ENCODE assay signal across 12 cellular contexts in the genomic region with DNA sequence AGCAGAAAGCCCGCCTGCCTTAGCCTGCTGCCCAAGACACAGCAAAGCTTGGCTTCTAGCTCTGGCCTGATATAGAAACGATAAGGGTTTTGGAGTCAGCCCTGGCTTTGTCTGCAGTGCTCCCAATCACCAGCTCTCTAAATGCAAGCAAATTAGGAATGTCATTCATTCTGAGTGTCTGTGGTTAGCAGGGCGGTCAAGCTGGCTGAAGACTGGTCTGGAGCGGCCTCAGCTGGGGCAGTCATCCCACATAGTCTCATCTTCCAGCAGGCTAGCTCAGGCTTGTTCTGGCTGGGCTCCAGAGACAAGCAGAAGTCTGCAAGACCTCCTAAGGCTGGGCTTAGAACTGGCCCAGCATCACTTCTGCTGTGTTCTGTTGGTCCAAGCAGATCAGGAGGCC. TPM values are rescaled to one million over a fixed set of nuclear protein-coding genes. Genes with fewer than 3 reads are reported as not detected.
DNase-seq lines count a peak whose midpoint lies in the region; ATAC-seq and TF ChIP-seq lines count a peak whose summit lies in the region.
"Had no signal": no experiment of that assay in that cellular context is flagged by ENCODE, and none has a peak within 500 bp of the region (broad histone marks: within the 10 kb centered on the region; RNA-seq: fewer than 3 reads in every experiment).

No MANE protein-coding gene starts in this region.

- H2AK5ac ChIP-seq in neuronal stem cell (ENCODE audit: low read depth, low read length), result no peak overlapping the region

- ATAC-seq in HG02870 (IDR thresholded peaks at IDR 0.05; ENCODE audit: unreplicated experiment), result no peak

- H2AFZ ChIP-seq in neuronal stem cell (ENCODE audit: low read length), result peak overlapping the region; percentile 57

- no peak overlapping the region for H4K8ac ChIP-seq in neuronal stem cell (ENCODE audit: low read depth, low read length)

- H3K36me3 ChIP-seq in neuronal stem cell (replicated peaks in 1 of 2; ENCODE audit: control insufficient read depth in 2 of 2, insufficient read depth in 2 of 2, low read length in 2 of 2), result peaks cover 0 to 16% of the 10 kb centered on the region in 2 donors

- H3K27me3 ChIP-seq in dorsolateral prefrontal cortex (no peaks in the 10 kb centered on the region), neuronal stem cell (ENCODE audit: control insufficient read depth in 3 of 3, insufficient read depth in 3 of 3, low read depth in 1 of 3, low read length in 3 of 3) (no peaks in the 10 kb centered on the region)

- H3K27ac Mint-ChIP-seq in nephron progenitor cell, result no peak overlapping the region
- H3K27ac Mint-ChIP-seq: nephron; T-helper 1 cell treated with Interleukin-12 subunit alpha and Interleukin-12 subunit beta and Interleukin-4 antibody, amounts not matched to agents 30 μg/mL and 1 μg/mL, for 36 hours had no signal

- H3K9me3 Mint-ChIP-seq in nephron progenitor cell, result peaks cover 15% of the 10 kb centered on the region
- H3K9me3 Mint-ChIP-seq: nephron; T-helper 1 cell treated with Interleukin-12 subunit alpha and Interleukin-12 subunit beta and Interleukin-4 antibody, amounts not matched to agents 30 μg/mL and 1 μg/mL, for 36 hours had no signal

- peaks cover 6% of the 10 kb centered on the region for H3K4me1 Mint-ChIP-seq in nephron progenitor cell

- in situ Hi-C loops in KBM-7 (cut with MboI; ENCODE audit: low pct_unique_long_range_greater_than_20kb, low sequenced_read_pairs), result no loop called here

- intact Hi-C loops in dorsolateral prefrontal cortex (cut with DNase I), result loop anchor here in 1 of 2 donors (5.0 kb wide), 1 partner anchor 64 kb away; no protein-coding TSS in a partner anchor

- TF ChIP-seq CTCF in dorsolateral prefrontal cortex (IDR thresholded peaks at IDR 0.05 in 54 of 56, conservative IDR thresholded peaks at IDR 0.05 in 2 of 56; ENCODE audit: low read depth in 1 of 56, partially characterized antibody in 56 of 56), result no peak
- TF ChIP-seq CTCF in nephron progenitor cell (IDR thresholded peaks at IDR 0.05), result no peak

- H3K36me3 Mint-ChIP-seq in nephron progenitor cell (ENCODE audit: low read depth), result peaks cover 24% of the 10 kb centered on the region

- no peak overlapping the region for H4K91ac ChIP-seq in neuronal stem cell (ENCODE audit: low read depth, low read length, poor library complexity)

- peak; percentile 52 for DNase-seq in GM04504 (ENCODE audit: low read depth)
- DNase-seq in RKO (ENCODE audit: low spot score), result peak; percentile 18
- peak in 2 of 10 donors; percentile 21 to 48 for DNase-seq in dorsolateral prefrontal cortex
- DNase-seq in neuronal stem cell (ENCODE audit: low spot score), result no peak
- no peak for DNase-seq in GM19240 (ENCODE audit: insufficient read length, low spot score)
- no peak for DNase-seq in KBM-7
- no peak for DNase-seq in nephron progenitor cell
- DNase-seq: DMS79, NCI-H345 had no signal

- H3K79me1 ChIP-seq in neuronal stem cell (ENCODE audit: low read depth, low read length), result no peaks in the 10 kb centered on the region

- H2BK5ac ChIP-seq in neuronal stem cell (ENCODE audit: low read length), result no peak overlapping the region

- H3K27me3 Mint-ChIP-seq in nephron progenitor cell (ENCODE audit: low read depth, poor library complexity), result no peaks in the 10 kb centered on the region

- H3K18ac ChIP-seq in neuronal stem cell (ENCODE audit: low read length), result no peak overlapping the region

- H3K14ac ChIP-seq in neuronal stem cell (ENCODE audit: low read length), result no peak overlapping the region

- no peak overlapping the region for H3K4me2 ChIP-seq in neuronal stem cell (ENCODE audit: insufficient read depth, low read length, poor library complexity, severe bottlenecking)

- H2BK15ac ChIP-seq in neuronal stem cell (ENCODE audit: low read length), result no peak overlapping the region

- no peak overlapping the region for H3K4me3 Mint-ChIP-seq in nephron progenitor cell
- H3K4me3 Mint-ChIP-seq: nephron; T-helper 1 cell treated with Interleukin-12 subunit alpha and Interleukin-12 subunit beta and Interleukin-4 antibody, amounts not matched to agents 30 μg/mL and 1 μg/mL, for 36 hours had no signal

- H3K4ac ChIP-seq in neuronal stem cell (ENCODE audit: low read length), result no peak overlapping the region

- no peak overlapping the region for H2BK120ac ChIP-seq in neuronal stem cell (ENCODE audit: low read depth, low read length)

- H2BK12ac ChIP-seq in neuronal stem cell (ENCODE audit: low read length), result no peak overlapping the region

- WGBS in neuronal stem cell (ENCODE audit: extremely low coverage in 2 of 2, insufficient read length in 2 of 2, insufficient replicate concordance in 1 of 2), 2 donors, result no CpG with 5 or more reads among the region's 4 CpGs

- H3K27ac ChIP-seq in dorsolateral prefrontal cortex (peak overlapping the region in 58 of 59 donors; percentile 3 to 100 (median 97)), neuronal stem cell (replicated peaks; ENCODE audit: low read length) (peak overlapping the region; percentile 21)

- H3K23ac ChIP-seq in neuronal stem cell (ENCODE audit: low read depth, low read length, poor library complexity), result no peak overlapping the region

- H3K4me3 ChIP-seq in dorsolateral prefrontal cortex (no peak overlapping the region), neuronal stem cell (ENCODE audit: low read length in 2 of 2) (no peak overlapping the region)

- H3K4me1 ChIP-seq in neuronal stem cell (ENCODE audit: control insufficient read depth in 2 of 2, insufficient read depth in 1 of 2, low read depth in 1 of 2, low read length in 2 of 2), result peaks cover 13 to 18% of the 10 kb centered on the region in 2 donors

- peaks cover 4 to 11% of the 10 kb centered on the region in 2 donors for H3K9me3 ChIP-seq in neuronal stem cell (replicated peaks in 1 of 2; ENCODE audit: control insufficient read depth in 2 of 2, insufficient read depth in 1 of 2, low read depth in 1 of 2, low read length in 2 of 2)

- H3K9ac ChIP-seq in neuronal stem cell (ENCODE audit: low read depth, low read length, poor library complexity), result no peak overlapping the region

RNA-seq across cellular contexts. Expression of a gene that starts 24.5 kb away (rescaled TPM):
- 10 to 100 TPM in 88 of 120 experiments, 1 to 10 TPM in 32; 4.6 to 56.9 (median 13.3) TPM for total RNA-seq in dorsolateral prefrontal cortex
- polyA plus RNA-seq in neuronal stem cell (2013, experiment 1 of 2), result 6.0 TPM
- polyA plus RNA-seq in neuronal stem cell (2013, experiment 2 of 2), result 6.2 TPM

RNA-seq across cellular contexts. Expression of a gene that starts 59.2 kb away (rescaled TPM):
- total RNA-seq in dorsolateral prefrontal cortex, result 10 to 100 TPM; 16.8 to 38.7 (median 28.3) TPM
- 14.2 TPM for polyA plus RNA-seq in neuronal stem cell (2013, experiment 1 of 2)
- polyA plus RNA-seq in neuronal stem cell (2013, experiment 2 of 2), result 14.4 TPM

Comparison
In these comparisons a context has a peak if more than half of its experiments do, and no peak if none do; other contexts are left out.
1. DNase-seq: peak in GM04504 (single experiment) and RKO (single experiment); none in neuronal stem cell (single experiment), GM19240 (single experiment), KBM-7 (single experiment) and nephron progenitor cell (single experiment).